8 cellular contexts compared by ENCODE assay signal in the genomic region with DNA sequence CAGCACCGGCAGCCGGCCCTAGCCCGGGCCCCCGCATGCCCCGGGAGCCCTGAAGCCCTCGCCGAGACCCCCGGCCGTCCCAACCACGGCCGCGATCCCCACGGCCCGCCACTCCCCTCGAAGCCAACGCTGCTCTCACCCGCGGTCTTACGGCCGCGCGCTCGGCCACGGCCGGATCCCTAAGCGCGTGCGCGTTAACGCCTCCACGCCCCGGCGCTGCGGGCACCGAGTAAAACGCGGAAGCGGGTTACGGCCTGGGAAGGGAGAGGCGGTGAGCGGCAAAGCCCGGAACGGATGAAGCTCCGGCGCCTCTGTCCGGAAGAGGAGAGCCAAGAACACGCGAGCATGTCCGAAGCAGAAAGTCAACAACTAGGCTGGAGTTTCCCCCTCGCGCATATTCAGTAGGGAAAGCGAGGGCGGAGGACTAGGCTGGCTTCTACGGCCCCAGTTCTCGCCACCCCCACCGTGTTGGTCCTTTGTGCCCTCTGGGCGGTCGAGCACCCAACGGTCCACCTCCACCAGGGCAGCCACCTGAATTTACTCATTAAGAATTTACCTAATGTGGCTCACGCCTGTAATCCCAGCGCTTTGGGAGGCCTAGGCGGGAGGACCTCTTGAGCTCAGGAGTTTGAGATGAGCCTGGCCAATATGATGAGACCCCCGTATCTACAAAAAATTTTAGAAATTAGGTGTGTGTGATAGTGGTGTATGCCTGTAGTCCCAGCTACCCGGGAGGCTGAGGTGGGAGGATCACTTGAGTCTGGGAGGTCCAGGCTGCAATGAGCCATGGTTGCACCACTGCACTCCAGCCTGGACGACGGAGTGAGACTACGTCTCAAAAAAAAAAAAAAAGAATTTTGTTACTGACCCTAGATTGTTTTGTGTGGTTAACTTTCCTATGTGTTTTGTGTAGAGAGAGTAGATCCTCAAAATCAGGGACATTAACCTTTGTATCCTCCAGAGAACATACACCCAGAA. TPM values are rescaled to one million over a fixed set of nuclear protein-coding genes. Genes with fewer than 3 reads are reported as not detected.
A peak's percentile ranks its signal among the peaks of the same experiment; 100 is the strongest.
DNase-seq lines count a peak whose midpoint lies in the region; ATAC-seq, FAIRE-seq and TF ChIP-seq lines count a peak whose summit lies in the region.

A gene (minus strand): TSS at position 169 of the 978 bp plus-strand sequence. CDS start 1,177 bp downstream, outside the sequence.

- H3K27me3 ChIP-seq in WERI-Rb-1 (ENCODE audit: insufficient read depth, low read depth, severe bottlenecking): no peaks in the 10 kb centered on the region
- H3K27me3 ChIP-seq in mammary epithelial cell (ENCODE audit: insufficient read depth, low read length): no peaks in the 10 kb centered on the region
- H3K27me3 ChIP-seq in iPS-20b (ENCODE audit: insufficient read depth, low read length): no peaks in the 10 kb centered on the region
- no peaks in the 10 kb centered on the region for H3K27me3 ChIP-seq in small intestine (ENCODE audit: control insufficient read depth in 2 of 2, insufficient read depth in 2 of 2, low read length in 2 of 2)

- no TSS peak for BruUV-seq in mammary epithelial cell (replicated peaks; lab: Mats Ljungman, UMichigan)

- dilution Hi-C loops in mammary epithelial cell (cut with HindIII; ENCODE audit: low sequenced_read_pairs): no loop called here

- TF ChIP-seq EP300 in A549 (IDR thresholded peaks at IDR 0.05): 0 out of 5 replicates have a peak, but pooled peaks of 1 of the 2 experiments have one; percentile 37

- ATAC-seq in A549 (peak; percentile 79 to 86), GM18867 (IDR thresholded peaks at IDR 0.05; ENCODE audit: unreplicated experiment) (peak; percentile 79), HG03108 (IDR thresholded peaks at IDR 0.05; ENCODE audit: unreplicated experiment) (peak; percentile 79)

- POLR2A ChIA-PET in A549 (lab: Yijun Ruan, JAX): interaction anchor here (0.6 to 2.8 kb wide), 17 partner anchors 8 to 230 kb away, joined by 3 to 26 read pairs (median 4); a partner anchor contains a TSS

- FAIRE-seq in A549 (lab: Jason Lieb, UNC) (no peak), small intestine (lab: Jason Lieb, UNC) (no peak)

- H3K27ac ChIP-seq in A549 (peak within 1 kb of the TSS; percentile 94 to 98), WERI-Rb-1 (peak within 1 kb of the TSS; percentile 90), mammary epithelial cell (ENCODE audit: insufficient read depth, low read depth, low read length) (peak within 1 kb of the TSS; percentile 69), iPS-20b (ENCODE audit: low read length) (no peak within 1 kb of the TSS), small intestine (ENCODE audit: low read depth in 1 of 2, low read length in 1 of 2) (peak within 1 kb of the TSS; percentile 77 to 96)

- TF ChIP-seq RAD21 in A549 (conservative IDR thresholded peaks at IDR 0.05 in 1 of 2, IDR thresholded peaks at IDR 0.05 in 1 of 2): peak; percentile 28 to 47; a peak in 4 of 5 replicates

- TF ChIP-seq CTCF in A549 (IDR thresholded peaks at IDR 0.05) (no peak), WERI-Rb-1 (IDR thresholded peaks at IDR 0.05; ENCODE audit: low read depth, low read length) (no peak), mammary epithelial cell (conservative IDR thresholded peaks at IDR 0.05 in 1 of 2, IDR thresholded peaks at IDR 0.05 in 1 of 2; ENCODE audit: extremely low read depth in 1 of 2, insufficient read depth in 1 of 2, low read depth in 1 of 2, low read length in 2 of 2) (no peak)

- H4K20me1 ChIP-seq in mammary epithelial cell (ENCODE audit: insufficient read depth, low read length): no peaks in the 10 kb centered on the region

- peak within 1 kb of the TSS; percentile 52 for H3K4me3 ChIP-seq in A549
- H3K4me3 ChIP-seq in WERI-Rb-1 (ENCODE audit: low read depth, low read length): peak within 1 kb of the TSS; percentile 90
- H3K4me3 ChIP-seq in mammary epithelial cell (replicated peaks in 1 of 3; ENCODE audit: insufficient read depth in 1 of 3, low read depth in 2 of 3, low read length in 3 of 3): peak within 1 kb of the TSS; percentile 73 to 87 (median 78)
- peak within 1 kb of the TSS; percentile 91 for H3K4me3 ChIP-seq in iPS-20b (ENCODE audit: low read length)
- peak within 1 kb of the TSS; percentile 67 to 75 for H3K4me3 ChIP-seq in small intestine (ENCODE audit: low read depth in 1 of 2, low read length in 2 of 2)

- H3K4me2 ChIP-seq in A549: peak within 1 kb of the TSS; percentile 90
- H3K4me2 ChIP-seq in mammary epithelial cell (ENCODE audit: insufficient read depth, low read depth, low read length): peak within 1 kb of the TSS; percentile 89

- H3K9me3 ChIP-seq in A549: no peaks in the 10 kb centered on the region
- peaks cover 8% of the 10 kb centered on the region for H3K9me3 ChIP-seq in WERI-Rb-1 (ENCODE audit: severe bottlenecking)
- no peaks in the 10 kb centered on the region for H3K9me3 ChIP-seq in mammary epithelial cell (replicated peaks; ENCODE audit: insufficient read depth, low read length)
- no peaks in the 10 kb centered on the region for H3K9me3 ChIP-seq in iPS-20b (ENCODE audit: insufficient read depth, low read depth, low read length)
- H3K9me3 ChIP-seq in small intestine (ENCODE audit: control insufficient read depth, low read depth): no peaks in the 10 kb centered on the region

- peak; percentile 80 for TF ChIP-seq POLR2A in A549 (IDR thresholded peaks at IDR 0.05; ENCODE audit: low read length)

- H3K9ac ChIP-seq in mammary epithelial cell (ENCODE audit: insufficient read depth, low read length): peak within 1 kb of the TSS; percentile 84
- H3K9ac ChIP-seq in iPS-20b (ENCODE audit: low read depth, low read length): peak within 1 kb of the TSS; percentile 80; the same call in 1 of the 2 replicates

- H2AFZ ChIP-seq in mammary epithelial cell (ENCODE audit: low read depth, low read length): peak within 1 kb of the TSS; percentile 98

- WGBS in A549 (ENCODE audit: missing lambda C conversion rate): 16% methylated on average over 25 of the region's 67 CpGs
- WGBS in mammary epithelial cell (ENCODE audit: low coverage, missing lambda C conversion rate): 28% methylated on average over 12 of the region's 67 CpGs
- WGBS in small intestine, 3 donors: 8 to 9% (median 8%) methylated on average over 45 to 67 of the region's 67 CpGs

- H3K36me3 ChIP-seq in WERI-Rb-1 (peaks cover 31% of the 10 kb centered on the region), mammary epithelial cell (ENCODE audit: insufficient read depth, low read length) (peaks cover 3% of the 10 kb centered on the region), iPS-20b (ENCODE audit: insufficient read depth, low read depth, low read length) (peaks cover 24% of the 10 kb centered on the region), small intestine (ENCODE audit: control insufficient read depth in 2 of 2, insufficient read depth in 2 of 2, low read length in 2 of 2) (peaks cover 0 to 2% of the 10 kb centered on the region in 2 donors)

- H3K4me1 ChIP-seq in A549 (peaks cover 29% of the 10 kb centered on the region; the same call in 2 of the 3 replicates), mammary epithelial cell (ENCODE audit: insufficient read depth, low read length) (peaks cover 8% of the 10 kb centered on the region), iPS-20b (ENCODE audit: insufficient read depth, low read length) (peaks cover 4% of the 10 kb centered on the region; the same call in 1 of the 2 replicates), small intestine (ENCODE audit: control insufficient read depth in 2 of 2, insufficient read depth in 1 of 2, low read depth in 1 of 2, low read length in 1 of 2) (peaks cover 8 to 9% of the 10 kb centered on the region in 2 donors)

- in situ Hi-C loops in mammary epithelial cell (cut with MboI; ENCODE audit: low sequenced_read_pairs in 2 of 2): no loop called here

- H3K79me2 ChIP-seq in mammary epithelial cell (ENCODE audit: insufficient read depth, low read length): peaks cover 44% of the 10 kb centered on the region

- CTCF ChIA-PET in A549 (lab: Yijun Ruan, JAX): interaction anchor here (1.0 to 3.8 kb wide), 5 partner anchors 26 to 219 kb away, joined by 3 to 12 read pairs (median 3); a partner anchor contains a TSS
- CTCF ChIA-PET in mammary epithelial cell (lab: Charles Lee; ENCODE audit: low non-redundant PET): no interaction called here

- DNase-seq in A549 (ENCODE audit: low read depth in 1 of 2, low spot score in 1 of 2) (peak; percentile 66 to 95), NCI-H2227 (lab: John Stamatoyannopoulos, UW; ENCODE audit: unreplicated experiment) (peak; percentile 96), WERI-Rb-1 (peak; percentile 84), mammary epithelial cell (peak; percentile 93), small intestine (peak; percentile 91)

- intact Hi-C loops in mammary epithelial cell (cut with micrococcal nuclease): loop anchor here (2.0 kb wide), 1 partner anchor 122 kb away; a partner anchor contains a TSS

TF ChIP-seq in A549, 52 proteins besides CTCF, POLR2A, EP300 and RAD21 (continues in another document):
- TF ChIP-seq CHD4 (IDR thresholded peaks at IDR 0.05; ENCODE audit: borderline replicate concordance) (no peak), ZFP36 (IDR thresholded peaks at IDR 0.05; ENCODE audit: borderline replicate concordance, partially characterized antibody) (no peak)
- TF ChIP-seq, protein P1, sequence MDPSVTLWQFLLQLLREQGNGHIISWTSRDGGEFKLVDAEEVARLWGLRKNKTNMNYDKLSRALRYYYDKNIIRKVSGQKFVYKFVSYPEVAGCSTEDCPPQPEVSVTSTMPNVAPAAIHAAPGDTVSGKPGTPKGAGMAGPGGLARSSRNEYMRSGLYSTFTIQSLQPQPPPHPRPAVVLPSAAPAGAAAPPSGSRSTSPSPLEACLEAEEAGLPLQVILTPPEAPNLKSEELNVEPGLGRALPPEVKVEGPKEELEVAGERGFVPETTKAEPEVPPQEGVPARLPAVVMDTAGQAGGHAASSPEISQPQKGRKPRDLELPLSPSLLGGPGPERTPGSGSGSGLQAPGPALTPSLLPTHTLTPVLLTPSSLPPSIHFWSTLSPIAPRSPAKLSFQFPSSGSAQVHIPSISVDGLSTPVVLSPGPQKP (IDR thresholded peaks at IDR 0.05; ENCODE audit: low read depth, low read length): no peak
- TF ChIP-seq, protein P2, sequence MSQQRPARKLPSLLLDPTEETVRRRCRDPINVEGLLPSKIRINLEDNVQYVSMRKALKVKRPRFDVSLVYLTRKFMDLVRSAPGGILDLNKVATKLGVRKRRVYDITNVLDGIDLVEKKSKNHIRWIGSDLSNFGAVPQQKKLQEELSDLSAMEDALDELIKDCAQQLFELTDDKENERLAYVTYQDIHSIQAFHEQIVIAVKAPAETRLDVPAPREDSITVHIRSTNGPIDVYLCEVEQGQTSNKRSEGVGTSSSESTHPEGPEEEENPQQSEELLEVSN (IDR thresholded peaks at IDR 0.05; ENCODE audit: borderline replicate concordance, low read depth): peak; percentile 87; the same call in 1 of the 2 replicates

RNA-seq across cellular contexts. Expression of the gene that starts here (rescaled TPM):
- polyA plus RNA-seq in A549 (2011; rRNA removed) (23.0 and 33.1 TPM in 2 replicates), A549 (2017; fragmentation: RNase III; extraction: RNeasy Plus Mini Kit Qiagen cat#74134 plus additional on column Dnase treatment) (25.2 to 26.7 TPM (median 25.9 TPM) in 3 replicates), mammary epithelial cell (13.8 TPM), small intestine (10 to 100 TPM; 13.5 to 18.2 (median 17.9) TPM)
- 17.2 and 21.3 TPM in 2 replicates for polyA plus RNA-seq in A549 (2012; cell fraction: cytosol; rRNA removed)
- polyA plus RNA-seq in A549 (2012; cell fraction: nucleus; rRNA removed): 54.8 and 76.8 TPM in 2 replicates
- polyA minus RNA-seq in A549 (2011; rRNA and poly(A)+ RNA removed): 104 and 122 TPM in 2 replicates
- 10 to 100 TPM; 33.1 to 36.2 TPM for total RNA-seq in mammary epithelial cell
- polyA minus RNA-seq in mammary epithelial cell: 73.1 TPM
